ENCODE assay signal across 22 cellular contexts in genomic region chr1:221732052-221732451, GRCh38.
"Had no signal": no experiment of that assay in that cellular context is flagged by ENCODE, and none has a peak within 500 bp of the region (broad histone marks: within the 10 kb centered on the region; RNA-seq: fewer than 3 reads in every experiment).

No MANE protein-coding gene starts in this region.

- H3K9me3 ChIP-seq: left ventricle myocardium inferior, lower lobe of right lung, neutrophil, right atrium auricular region, sigmoid colon, suprapubic skin, tibial artery, upper lobe of left lung, vagina had no signal

- H3K4me3 Mint-ChIP-seq: dendritic cell treated with granulocyte-macrophage colony-stimulating factor and Interleukin-4, amounts not matched to agents 40 ng/mL and 50 ng/mL, for 4 days had no signal

- H3K27me3 Mint-ChIP-seq: dendritic cell treated with granulocyte-macrophage colony-stimulating factor and Interleukin-4, amounts not matched to agents 40 ng/mL and 50 ng/mL, for 4 days had no signal

- DNase-seq: erythroblast; foreskin keratinocyte; immature natural killer cell; kidney; left cardiac atrium; left ventricle myocardium inferior; lower lobe of right lung; mesenchymal stem cell; midbrain; sigmoid colon; small intestine; stimulated activated CD4-positive, alpha-beta T cell treated with anti-CD3 and anti-CD28 coated beads, Interleukin-12 subunit alpha, Interleukin-12 subunit beta, amount 100 ng/mL, for 4 hours; stimulated activated naive CD4-positive, alpha-beta T cell; tibial artery; upper lobe of left lung had no signal

- ATAC-seq: foreskin keratinocyte, left cardiac atrium, lower lobe of right lung had no signal

- FAIRE-seq: colon, endothelial cell of umbilical vein, kidney, small intestine had no signal

- H3K27ac ChIP-seq: foreskin keratinocyte, left ventricle myocardium inferior, lower lobe of right lung, neutrophil, right atrium auricular region, suprapubic skin, tibial artery, upper lobe of left lung, vagina had no signal

- H3K27me3 ChIP-seq: foreskin keratinocyte, neutrophil, right atrium auricular region, sigmoid colon, suprapubic skin, tibial artery, upper lobe of left lung, vagina had no signal

- H3K4me3 ChIP-seq: left ventricle myocardium inferior, lower lobe of right lung, right atrium auricular region, sigmoid colon, suprapubic skin, tibial artery, upper lobe of left lung, vagina had no signal

- H3K36me3 ChIP-seq: left ventricle myocardium inferior, neutrophil, right atrium auricular region, sigmoid colon, suprapubic skin, tibial artery, upper lobe of left lung, vagina had no signal

- H3K9me3 Mint-ChIP-seq: dendritic cell treated with granulocyte-macrophage colony-stimulating factor and Interleukin-4, amounts not matched to agents 40 ng/mL and 50 ng/mL, for 4 days; immature natural killer cell had no signal

- H3K27ac Mint-ChIP-seq: dendritic cell treated with granulocyte-macrophage colony-stimulating factor and Interleukin-4, amounts not matched to agents 40 ng/mL and 50 ng/mL, for 4 days had no signal
